In the genomic region with DNA sequence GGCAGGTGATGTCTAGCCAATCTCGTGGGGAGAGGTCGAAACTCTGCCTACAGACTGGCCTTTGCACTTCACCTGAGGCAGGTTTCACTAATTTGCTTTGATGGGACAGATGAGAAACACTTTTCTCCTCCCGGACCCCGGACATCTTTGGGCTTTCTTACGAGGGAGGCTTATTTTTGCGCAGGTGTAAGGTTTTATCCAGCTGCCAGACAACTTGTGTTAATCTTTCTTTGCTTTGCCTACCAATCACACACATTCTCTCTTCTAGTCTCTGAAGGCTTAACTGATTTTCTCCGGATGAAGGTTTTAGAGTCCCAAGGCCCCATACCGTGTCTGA, we compare ENCODE assay signal across 8 cellular contexts.
DNase-seq lines count a peak whose midpoint lies in the region; ATAC-seq and TF ChIP-seq lines count a peak whose summit lies in the region.

No MANE protein-coding gene starts in this region.

- no peak for TF ChIP-seq CTCF in GM06990 (IDR thresholded peaks at IDR 0.05; ENCODE audit: insufficient read depth, low read length, poor library complexity, severe bottlenecking)
- no peak for TF ChIP-seq CTCF in parathyroid adenoma (IDR thresholded peaks at IDR 0.05)

- H3K36me3 ChIP-seq in GM06990 (ENCODE audit: control insufficient read depth, insufficient read depth, low read length): no peaks in the 10 kb centered on the region
- H3K36me3 ChIP-seq in NT2/D1 (ENCODE audit: insufficient read depth, insufficient read length, low read length): no peaks in the 10 kb centered on the region
- no peaks in the 10 kb centered on the region for H3K36me3 ChIP-seq in parathyroid adenoma (ENCODE audit: control insufficient read depth, insufficient read depth, low read length)

- H3K9ac ChIP-seq in NT2/D1 (ENCODE audit: insufficient read length, low read depth) (peak overlapping the region; percentile 85), parathyroid adenoma (peak overlapping the region; percentile 65)

- H3K4me1 ChIP-seq in NT2/D1 (ENCODE audit: insufficient read depth, insufficient read length) (no peaks in the 10 kb centered on the region), parathyroid adenoma (peaks cover 2% of the 10 kb centered on the region)

- ATAC-seq in HG03571 (IDR thresholded peaks at IDR 0.05; ENCODE audit: unreplicated experiment): no peak

- H3K27me3 ChIP-seq in GM06990 (replicated peaks; ENCODE audit: control insufficient read depth, insufficient read depth, low read length): no peaks in the 10 kb centered on the region
- no peaks in the 10 kb centered on the region for H3K27me3 ChIP-seq in NT2/D1 (ENCODE audit: insufficient read depth, insufficient read length)
- no peaks in the 10 kb centered on the region for H3K27me3 ChIP-seq in parathyroid adenoma (ENCODE audit: control insufficient read depth, insufficient read depth, low read length)

- no peaks in the 10 kb centered on the region for H3K9me3 ChIP-seq in NT2/D1 (ENCODE audit: insufficient read depth, low read length)
- H3K9me3 ChIP-seq in parathyroid adenoma (ENCODE audit: control insufficient read depth, low read length): no peaks in the 10 kb centered on the region

- DNase-seq in GM06990 (ENCODE audit: extremely low read depth, insufficient read length) (no peak), NT2/D1 (ENCODE audit: low read depth, low spot score) (no peak), epithelial cell of prostate (ENCODE audit: low read depth, low spot score) (no peak), NCI-H446 treated with DMSO at 0.1 percent for 48 hours (lab: John Stamatoyannopoulos, UW) (no peak), head of caudate nucleus (no peak)
- no peak for DNase-seq in activated effector memory CD4-positive, alpha-beta T cell treated with Interleukin-2 at 50 U/mL for 16 hours

- H3K4me2 ChIP-seq in parathyroid adenoma (ENCODE audit: low read length): peak overlapping the region; percentile 72

- H3K4me3 ChIP-seq in GM06990 (replicated peaks; ENCODE audit: low read depth, low read length) (peak overlapping the region; percentile 75), NT2/D1 (ENCODE audit: insufficient read length, low read depth) (peak overlapping the region; percentile 75), parathyroid adenoma (ENCODE audit: low read depth, low read length) (peak overlapping the region; percentile 52)

- peak overlapping the region; percentile 73 for H3K27ac ChIP-seq in epithelial cell of prostate
- peak overlapping the region; percentile 92 for H3K27ac ChIP-seq in parathyroid adenoma

- intact Hi-C loops in head of caudate nucleus (cut with DNase I): no loop called here

- peaks cover 2% of the 10 kb centered on the region for H3K79me2 ChIP-seq in parathyroid adenoma

- peak overlapping the region; percentile 97 for H2AFZ ChIP-seq in parathyroid adenoma
